30 cellular contexts compared by ENCODE assay signal in genomic region chr5:155665371-155665770, GRCh38.
"Had no signal": no experiment of that assay in that cellular context is flagged by ENCODE, and none has a peak within 500 bp of the region (broad histone marks: within the 10 kb centered on the region; RNA-seq: fewer than 3 reads in every experiment).

No MANE protein-coding gene starts in this region.

- H3K4me1 ChIP-seq: SJCRH30 had no signal

- H3K27ac ChIP-seq: brain microvascular endothelial cell, SJCRH30, SK-N-MC had no signal

- H3K36me3 ChIP-seq: brain microvascular endothelial cell, SJCRH30 had no signal

- H3K9me3 Mint-ChIP-seq: activated CD4-positive, alpha-beta T cell treated with anti-CD3 and anti-CD28 coated beads, Interleukin-2, amount 10 ng/mL, durations not matched to agents 24 days and 14 days; activated CD8-positive, alpha-beta T cell treated with anti-CD3 and anti-CD28 coated beads for 36 hours; activated naive CD8-positive, alpha-beta T cell treated with anti-CD3 and anti-CD28 coated beads for 36 hours; activated T-cell treated with anti-CD3 and anti-CD28 coated beads, Interleukin-2, amount 50 U/mL, for 72 hours; activated T-helper 17 cell treated with anti-CD3 and anti-CD28 coated beads, Interleukin-2, amount 50 U/mL, for 72 hours; T-helper 1 cell treated with Interleukin-12 subunit alpha and Interleukin-12 subunit beta and Interleukin-4 antibody, amounts not matched to agents 30 μg/mL and 1 μg/mL, for 36 hours; T-helper 2 cell treated with Interferon-gamma antibody and Interleukin-4, amounts not matched to agents 5 μg/mL and 100 μg/mL, for 36 hours had no signal

- H3K36me3 Mint-ChIP-seq: activated naive CD8-positive, alpha-beta T cell treated with anti-CD3 and anti-CD28 coated beads for 36 hours had no signal

- H3K27ac Mint-ChIP-seq: activated CD4-positive, alpha-beta T cell treated with anti-CD3 and anti-CD28 coated beads, Interleukin-2, amount 10 ng/mL, durations not matched to agents 24 days and 14 days; activated CD8-positive, alpha-beta T cell treated with anti-CD3 and anti-CD28 coated beads for 36 hours; activated naive CD8-positive, alpha-beta T cell treated with anti-CD3 and anti-CD28 coated beads for 36 hours; activated T-cell treated with anti-CD3 and anti-CD28 coated beads, Interleukin-2, amount 50 U/mL, for 72 hours; activated T-helper 17 cell treated with anti-CD3 and anti-CD28 coated beads, Interleukin-2, amount 50 U/mL, for 72 hours; T-helper 1 cell treated with Interleukin-12 subunit alpha and Interleukin-12 subunit beta and Interleukin-4 antibody, amounts not matched to agents 30 μg/mL and 1 μg/mL, for 36 hours; T-helper 2 cell treated with Interferon-gamma antibody and Interleukin-4, amounts not matched to agents 5 μg/mL and 100 μg/mL, for 36 hours had no signal

- H3K27me3 ChIP-seq: brain microvascular endothelial cell, SJCRH30 had no signal

- ATAC-seq: activated CD8-positive, alpha-beta T cell treated with anti-CD3 and anti-CD28 coated beads for 36 hours; activated T-cell treated with anti-CD3 and anti-CD28 coated beads, Interleukin-2, amount 50 U/mL, for 72 hours; activated T-helper 17 cell treated with anti-CD3 and anti-CD28 coated beads, Interleukin-2, amount 50 U/mL, for 72 hours; Panc1 had no signal

- H3K4me3 ChIP-seq: SJCRH30, SK-N-MC had no signal

- H3K4me1 Mint-ChIP-seq: activated CD4-positive, alpha-beta T cell treated with anti-CD3 and anti-CD28 coated beads, Interleukin-2, amount 10 ng/mL, durations not matched to agents 24 days and 14 days; activated naive CD8-positive, alpha-beta T cell treated with anti-CD3 and anti-CD28 coated beads for 36 hours; activated T-helper 17 cell treated with anti-CD3 and anti-CD28 coated beads, Interleukin-2, amount 50 U/mL, for 72 hours had no signal

- DNase-seq: activated CD4-positive, alpha-beta T cell treated with anti-CD3 and anti-CD28 coated beads, Interleukin-2, amount 10 ng/mL, durations not matched to agents 24 days and 14 days; activated CD4-positive, alpha-beta T cell treated with anti-CD3 and anti-CD28 coated beads, Interleukin-2, amount 50 U/mL, for 4 hours; activated CD8-positive, alpha-beta T cell treated with anti-CD3 and anti-CD28 coated beads for 36 hours; activated effector memory CD4-positive, alpha-beta T cell treated with anti-CD3 and anti-CD28 coated beads, Interleukin-2, amount 50 U/mL, for 16 hours; activated naive CD4-positive, alpha-beta T cell; activated naive CD4-positive, alpha-beta T cell treated with anti-CD3 and anti-CD28 coated beads, Interleukin-2, amount 50 U/mL, for 16 hours; activated naive CD8-positive, alpha-beta T cell treated with anti-CD3 and anti-CD28 coated beads for 36 hours; activated T-cell treated with anti-CD3 and anti-CD28 coated beads, Interleukin-2, amount 50 U/mL, for 1 hour; activated T-cell treated with anti-CD3 and anti-CD28 coated beads, Interleukin-2, amount 50 U/mL, for 72 hours; amniotic stem cell; aorta; brain microvascular endothelial cell; central memory CD4-positive, alpha-beta T cell; Karpas-422; KBM-7; NCI-H1105; NCI-H1417 treated with DMSO at 0.1 percent for 48 hours; NCI-H187 treated with DMSO at 0.1 percent for 48 hours; NCI-H2081; NCI-H2171; NCI-H226; NCI-H446 treated with DMSO at 0.1 percent for 48 hours; NCI-H526; SHP77; SJCRH30 had no signal

- H3K27me3 Mint-ChIP-seq: activated CD4-positive, alpha-beta T cell treated with anti-CD3 and anti-CD28 coated beads, Interleukin-2, amount 10 ng/mL, durations not matched to agents 24 days and 14 days; activated CD8-positive, alpha-beta T cell treated with anti-CD3 and anti-CD28 coated beads for 36 hours; activated T-helper 17 cell treated with anti-CD3 and anti-CD28 coated beads, Interleukin-2, amount 50 U/mL, for 72 hours had no signal

- H3K4me3 Mint-ChIP-seq: activated CD4-positive, alpha-beta T cell treated with anti-CD3 and anti-CD28 coated beads, Interleukin-2, amount 10 ng/mL, durations not matched to agents 24 days and 14 days; activated CD8-positive, alpha-beta T cell treated with anti-CD3 and anti-CD28 coated beads for 36 hours; activated naive CD8-positive, alpha-beta T cell treated with anti-CD3 and anti-CD28 coated beads for 36 hours; activated T-cell treated with anti-CD3 and anti-CD28 coated beads, Interleukin-2, amount 50 U/mL, for 72 hours; activated T-helper 17 cell treated with anti-CD3 and anti-CD28 coated beads, Interleukin-2, amount 50 U/mL, for 72 hours; T-helper 1 cell treated with Interleukin-12 subunit alpha and Interleukin-12 subunit beta and Interleukin-4 antibody, amounts not matched to agents 30 μg/mL and 1 μg/mL, for 36 hours; T-helper 2 cell treated with Interferon-gamma antibody and Interleukin-4, amounts not matched to agents 5 μg/mL and 100 μg/mL, for 36 hours had no signal
